Comparison of ENCODE assay signal across 28 cellular contexts in the genomic region with DNA sequence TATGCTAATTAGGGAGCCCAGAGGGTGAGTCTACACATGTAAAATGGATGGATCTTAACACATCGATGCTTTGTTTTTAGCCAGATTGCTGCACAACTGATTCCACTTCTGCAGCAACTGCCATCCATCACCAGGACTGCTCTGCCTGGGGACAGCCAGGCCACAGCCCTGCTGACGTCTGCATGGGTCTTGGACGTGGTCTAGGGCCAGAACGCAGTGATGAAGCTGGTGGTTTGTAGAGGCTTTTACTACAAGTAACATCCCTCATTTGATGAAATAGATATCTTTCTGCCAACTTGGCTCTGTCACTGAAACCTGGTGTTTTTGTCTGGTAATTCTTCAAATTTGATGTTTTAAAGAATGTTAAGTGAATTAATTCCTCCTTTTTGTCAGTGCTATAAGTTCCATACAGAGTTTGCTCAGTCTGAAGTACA. TPM values are rescaled to one million over a fixed set of nuclear protein-coding genes. Genes with fewer than 3 reads are reported as not detected.
DNase-seq lines count a peak whose midpoint lies in the region; ATAC-seq and TF ChIP-seq lines count a peak whose summit lies in the region.
"Had no signal": no experiment of that assay in that cellular context is flagged by ENCODE, and none has a peak within 500 bp of the region (broad histone marks: within the 10 kb centered on the region; RNA-seq: fewer than 3 reads in every experiment).

No MANE protein-coding gene starts in this region.

- no peaks in the 10 kb centered on the region for H3K36me3 Mint-ChIP-seq in GM23338 (ENCODE audit: low read depth)
- H3K36me3 Mint-ChIP-seq: mesothelial cell of epicardium; naive thymus-derived CD4-positive, alpha-beta T cell had no signal

- TF ChIP-seq EP300 in SK-N-SH (IDR thresholded peaks at IDR 0.05; ENCODE audit: borderline replicate concordance in 1 of 2, low read depth in 1 of 2, low read length in 1 of 2), result peak in 1 of 2 experiments; percentile 79; a peak in 2 of 4 replicates

- H3K9me3 ChIP-seq in SK-N-SH, result no peaks in the 10 kb centered on the region
- H3K9me3 ChIP-seq in parathyroid adenoma (ENCODE audit: control insufficient read depth, low read length), result no peaks in the 10 kb centered on the region
- H3K9me3 ChIP-seq: BLaER1 treated with 17β-estradiol and CSF1 and Interleukin-3, amounts not matched to agents 10 nM and 100 nM; left ventricle myocardium inferior; Peyer's patch; psoas muscle; tibial artery had no signal

- 0 out of 2 replicates have a peak, but pooled peaks cover 3% of the 10 kb centered on the region for H3F3A ChIP-seq in GM23338 (replicated peaks; ENCODE audit: low read depth)
- H3F3A ChIP-seq in SK-N-SH (replicated peaks; ENCODE audit: insufficient read depth), result no peaks in the 10 kb centered on the region

- WGBS in SK-N-SH (ENCODE audit: low lambda C conversion rate), result 34% methylated on average over 4 of the region's 4 CpGs

- no peak overlapping the region for H3K4me3 Mint-ChIP-seq in GM23338
- H3K4me3 Mint-ChIP-seq: activated CD8-positive, alpha-beta T cell treated with anti-CD3 and anti-CD28 coated beads for 36 hours; mesothelial cell of epicardium; naive thymus-derived CD4-positive, alpha-beta T cell had no signal

- H3K4me1 ChIP-seq in GM23338 (ENCODE audit: insufficient read depth), result peaks cover 16% of the 10 kb centered on the region
- peaks cover 8 to 23% of the 10 kb centered on the region in 2 experiments; a peak in 2 of 4 replicates for H3K4me1 ChIP-seq in SK-N-SH (ENCODE audit: control insufficient read depth in 1 of 2, insufficient read depth in 2 of 2, low read depth in 1 of 2, low read length in 1 of 2)
- H3K4me1 ChIP-seq in parathyroid adenoma, result no peaks in the 10 kb centered on the region
- H3K4me1 ChIP-seq: BLaER1 treated with 17β-estradiol and CSF1 and Interleukin-3, amounts not matched to agents 10 nM and 100 nM; Peyer's patch; psoas muscle; tibial artery had no signal

- no peaks in the 10 kb centered on the region for H3K36me3 ChIP-seq in GM23338 (ENCODE audit: insufficient read depth)
- H3K36me3 ChIP-seq in SK-N-SH (replicated peaks in 1 of 2; ENCODE audit: control insufficient read depth in 1 of 2, insufficient read depth in 2 of 2, low read length in 1 of 2), result no peaks in the 10 kb centered on the region
- no peaks in the 10 kb centered on the region for H3K36me3 ChIP-seq in parathyroid adenoma (ENCODE audit: control insufficient read depth, insufficient read depth, low read length)
- H3K36me3 ChIP-seq: BLaER1 treated with 17β-estradiol and CSF1 and Interleukin-3, amounts not matched to agents 10 nM and 100 nM; left ventricle myocardium inferior; Peyer's patch; tibial artery had no signal

- no peaks in the 10 kb centered on the region for H3K27me3 Mint-ChIP-seq in GM23338 (ENCODE audit: insufficient read depth, low read depth, poor library complexity)

- CTCF ChIA-PET in SK-N-SH (lab: Yijun Ruan, JAX), result interaction anchor here (0.9 to 2.5 kb wide), 4 partner anchors 23 to 649 kb away, joined by 3 to 9 read pairs (median 4); no protein-coding TSS in a partner anchor
- CTCF ChIA-PET in RWPE1 (lab: Yijun Ruan, JAX), result no interaction called here

- ATAC-seq in GM23338 (no peak), HG02973 (IDR thresholded peaks at IDR 0.05; ENCODE audit: unreplicated experiment) (no peak)
- ATAC-seq: activated CD8-positive, alpha-beta T cell treated with anti-CD3 and anti-CD28 coated beads for 36 hours; naive thymus-derived CD4-positive, alpha-beta T cell; psoas muscle; sciatic nerve had no signal

- H3K9ac ChIP-seq in SK-N-SH, result no peak overlapping the region
- H3K9ac ChIP-seq in parathyroid adenoma, result no peak overlapping the region
- H3K9ac ChIP-seq: BLaER1 treated with 17β-estradiol and CSF1 and Interleukin-3, amounts not matched to agents 10 nM and 100 nM had no signal

- H4K20me1 ChIP-seq in GM23338 (replicated peaks; ENCODE audit: insufficient read depth) (no peaks in the 10 kb centered on the region), SK-N-SH (ENCODE audit: insufficient read depth) (no peaks in the 10 kb centered on the region)
- H4K20me1 ChIP-seq: BLaER1 treated with 17β-estradiol and CSF1 and Interleukin-3, amounts not matched to agents 10 nM and 100 nM had no signal

- H3K27ac ChIP-seq in GM23338 (ENCODE audit: low read depth) (no peak overlapping the region), SK-N-SH (ENCODE audit: low read depth in 2 of 2, low read length in 1 of 2) (peak overlapping the region; percentile 19 to 84), parathyroid adenoma (no peak overlapping the region), RWPE1 (no peak overlapping the region)
- H3K27ac ChIP-seq: BLaER1 treated with 17β-estradiol and CSF1 and Interleukin-3, amounts not matched to agents 10 nM and 100 nM; left ventricle myocardium inferior; Peyer's patch; psoas muscle; tibial artery had no signal

- H3K79me2 ChIP-seq in GM23338 (replicated peaks; ENCODE audit: insufficient read depth) (no peaks in the 10 kb centered on the region), SK-N-SH (ENCODE audit: insufficient read depth) (no peaks in the 10 kb centered on the region), parathyroid adenoma (no peaks in the 10 kb centered on the region)

- no peaks in the 10 kb centered on the region for H3K27me3 ChIP-seq in GM23338 (ENCODE audit: insufficient read depth)
- no peaks in the 10 kb centered on the region for H3K27me3 ChIP-seq in SK-N-SH (ENCODE audit: insufficient read depth)
- no peaks in the 10 kb centered on the region for H3K27me3 ChIP-seq in parathyroid adenoma (ENCODE audit: control insufficient read depth, insufficient read depth, low read length)
- H3K27me3 ChIP-seq: BLaER1 treated with 17β-estradiol and CSF1 and Interleukin-3, amounts not matched to agents 10 nM and 100 nM; Peyer's patch had no signal

- no peaks in the 10 kb centered on the region for H3K9me2 ChIP-seq in GM23338 (ENCODE audit: insufficient read depth)
- no peaks in the 10 kb centered on the region for H3K9me2 ChIP-seq in SK-N-SH

- H3K4me3 ChIP-seq in GM23338, result no peak overlapping the region
- no peak overlapping the region for H3K4me3 ChIP-seq in SK-N-SH (ENCODE audit: low read depth in 2 of 2, low read length in 1 of 2)
- H3K4me3 ChIP-seq in fibroblast of the aortic adventitia (ENCODE audit: low read depth, low read length), result no peak overlapping the region
- no peak overlapping the region for H3K4me3 ChIP-seq in parathyroid adenoma (ENCODE audit: low read depth, low read length)
- H3K4me3 ChIP-seq: BLaER1 treated with 17β-estradiol and CSF1 and Interleukin-3, amounts not matched to agents 10 nM and 100 nM; left ventricle myocardium inferior; Peyer's patch; psoas muscle; tibial artery had no signal

- peak; percentile 30 for TF ChIP-seq RAD21 in SK-N-SH (IDR thresholded peaks at IDR 0.05; ENCODE audit: low read length)

- H3K27ac Mint-ChIP-seq in GM23338, result no peak overlapping the region
- H3K27ac Mint-ChIP-seq: activated CD8-positive, alpha-beta T cell treated with anti-CD3 and anti-CD28 coated beads for 36 hours; mesothelial cell of epicardium; naive thymus-derived CD4-positive, alpha-beta T cell had no signal

- TF ChIP-seq CTCF in GM23338 (conservative IDR thresholded peaks at IDR 0.05; ENCODE audit: low read depth in 2 of 2) (no peak), SK-N-SH (IDR thresholded peaks at IDR 0.05) (no peak), fibroblast of the aortic adventitia (IDR thresholded peaks at IDR 0.05; ENCODE audit: insufficient read depth, low read length) (no peak), parathyroid adenoma (IDR thresholded peaks at IDR 0.05) (no peak), RWPE1 (conservative IDR thresholded peaks at IDR 0.05; ENCODE audit: low read depth) (no peak)

- no peaks in the 10 kb centered on the region for H3K9me3 Mint-ChIP-seq in GM23338
- H3K9me3 Mint-ChIP-seq: activated CD8-positive, alpha-beta T cell treated with anti-CD3 and anti-CD28 coated beads for 36 hours; mesothelial cell of epicardium; naive thymus-derived CD4-positive, alpha-beta T cell had no signal

- H3K4me2 ChIP-seq in GM23338, result no peak overlapping the region
- H3K4me2 ChIP-seq in SK-N-SH, result peak overlapping the region; percentile 21; the same call in 1 of the 2 replicates
- no peak overlapping the region for H3K4me2 ChIP-seq in parathyroid adenoma (ENCODE audit: low read length)
- H3K4me2 ChIP-seq: BLaER1 treated with 17β-estradiol and CSF1 and Interleukin-3, amounts not matched to agents 10 nM and 100 nM had no signal

- DNase-seq in GM23338 (ENCODE audit: low spot score) (no peak), SK-N-SH (peak; percentile 88), fibroblast of the aortic adventitia (ENCODE audit: low read depth) (peak; percentile 61), RWPE1 (ENCODE audit: low spot score) (no peak), mucosa of gallbladder (ENCODE audit: low spot score) (no peak)
- DNase-seq: activated CD8-positive, alpha-beta T cell treated with anti-CD3 and anti-CD28 coated beads for 36 hours; activated naive CD4-positive, alpha-beta T cell treated with anti-CD3 and anti-CD28 coated beads, Interleukin-2, amount 50 U/mL, for 16 hours; amniotic stem cell; GDM1; Karpas-422; left ventricle myocardium inferior; naive thymus-derived CD4-positive, alpha-beta T cell; NCI-H1417; NCI-H2081; NCI-H524 treated with DMSO at 0.1 percent for 48 hours; nucleus accumbens; Peyer's patch; psoas muscle; SIG-M5; stimulated activated CD4-positive, alpha-beta T cell treated with anti-CD3 and anti-CD28 coated beads, Interleukin-4, amount 100 ng/mL, for 4 hours; T-helper 9 cell; tibial artery had no signal

- H2AFZ ChIP-seq in GM23338 (0 out of 2 replicates have a peak overlapping the region, but pooled peaks have one; percentile 25), SK-N-SH (ENCODE audit: low read depth) (peak overlapping the region; percentile 60; the same call in 1 of the 2 replicates), parathyroid adenoma (peak overlapping the region; percentile 6)

- POLR2A ChIA-PET in SK-N-SH (lab: Yijun Ruan, JAX), result no interaction called here
- POLR2A ChIA-PET in RWPE1 (lab: Yijun Ruan, JAX; ENCODE audit: low non-redundant PET), result no interaction called here

- H3K4me1 Mint-ChIP-seq in GM23338, result peaks cover 29% of the 10 kb centered on the region

TF ChIP-seq in GM23338, 12 proteins besides CTCF, POLR2A, EP300 and RAD21 (continues in another document):
- TF ChIP-seq ZNF114 (CRISPR knock-in tag; IDR thresholded peaks at IDR 0.05), result no peak

RNA-seq across cellular contexts. Expression of a gene that starts 50.6 kb away (rescaled TPM):
- total RNA-seq in GM23338 (2014; rRNA removed; shearing (Covaris generic)), result not detected in 2 replicates
- polyA plus RNA-seq in GM23338 (2016; fragmentation: Nextera tagmentation; extraction: Ambion mirVana) (0.50 and 0.59 TPM in 2 replicates), SK-N-SH (2012; rRNA removed) (0.05 and 0.16 TPM in 2 replicates)
- 0.21 and 0.30 TPM in 2 replicates for polyA plus RNA-seq in SK-N-SH (2012; cell fraction: cytosol; rRNA removed)
- polyA plus RNA-seq in SK-N-SH (2012; cell fraction: nucleus; rRNA removed), result 0.76 and 1.2 TPM in 2 replicates
- total RNA-seq in fibroblast of the aortic adventitia (ENCODE audit: low replicate concordance) (0.09 TPM in 1 of 2 replicates, not detected in the other), mucosa of gallbladder (0.75 TPM)
- total RNA-seq: activated CD8-positive, alpha-beta T cell treated with anti-CD3 and anti-CD28 coated beads for 36 hours; endothelial cell of umbilical vein; left ventricle myocardium inferior; Peyer's patch; psoas muscle had no signal

Comparison
In these comparisons a context has a peak if more than half of its experiments do, and no peak if none do; other contexts are left out.
1. DNase-seq: peak in SK-N-SH (single experiment) and fibroblast of the aortic adventitia (single experiment); none in GM23338 (single experiment), RWPE1 (single experiment) and mucosa of gallbladder (single experiment).
2. H2AFZ ChIP-seq: peak in every context shown above with its lines; median percentile 60 in SK-N-SH; 25 in GM23338; 6 in parathyroid adenoma.
3. H3K27ac ChIP-seq: peak in SK-N-SH (2 of 2); none in GM23338 (single experiment), parathyroid adenoma (single experiment) and RWPE1 (single experiment).